18 cellular contexts compared by ENCODE assay signal in genomic region chr22:28999510-29000224, GRCh38.
A peak's percentile ranks its signal among the peaks of the same experiment; 100 is the strongest.
DNase-seq lines count a peak whose midpoint lies in the region; ATAC-seq, FAIRE-seq and TF ChIP-seq lines count a peak whose summit lies in the region.
"Had no signal": no experiment of that assay in that cellular context is flagged by ENCODE, and none has a peak within 500 bp of the region (broad histone marks: within the 10 kb centered on the region; RNA-seq: fewer than 3 reads in every experiment).

No MANE protein-coding gene starts in this region.

- H3K4me3 ChIP-seq in fibroblast of the aortic adventitia (ENCODE audit: low read depth, low read length) (no peak overlapping the region), small intestine (ENCODE audit: low read depth in 1 of 2, low read length in 2 of 2) (no peak overlapping the region)
- H3K4me3 ChIP-seq: psoas muscle, stomach had no signal

- no peaks in the 10 kb centered on the region for H3K9me3 ChIP-seq in small intestine (ENCODE audit: control insufficient read depth, low read depth)
- H3K9me3 ChIP-seq: psoas muscle, stomach had no signal

- ATAC-seq in GM18868 (IDR thresholded peaks at IDR 0.05; ENCODE audit: unreplicated experiment): no peak
- ATAC-seq: activated CD8-positive, alpha-beta T cell treated with anti-CD3 and anti-CD28 coated beads, Interleukin-2, amount 10 ng/mL, durations not matched to agents 7 days and 5 days; activated T-cell treated with anti-CD3 and anti-CD28 coated beads, Interleukin-2, amount 50 U/mL, for 72 hours; psoas muscle had no signal

- 47 to 71% (median 54%) methylated on average over 7 of the region's 7 CpGs for WGBS in small intestine, 3 donors

- no peaks in the 10 kb centered on the region for H3K36me3 ChIP-seq in small intestine (ENCODE audit: control insufficient read depth in 2 of 2, insufficient read depth in 2 of 2, low read length in 2 of 2)
- H3K36me3 ChIP-seq: stomach had no signal

- no peak overlapping the region for H3K27ac ChIP-seq in small intestine (ENCODE audit: low read depth in 1 of 2, low read length in 1 of 2)
- H3K27ac ChIP-seq: psoas muscle, stomach had no signal

- H3K36me3 Mint-ChIP-seq in neural crest cell (ENCODE audit: low read depth): peaks cover 10% of the 10 kb centered on the region

- no peaks in the 10 kb centered on the region for H3K27me3 ChIP-seq in small intestine (ENCODE audit: control insufficient read depth in 2 of 2, insufficient read depth in 2 of 2, low read length in 2 of 2)
- H3K27me3 ChIP-seq: stomach had no signal

- H3K27ac Mint-ChIP-seq in neural crest cell (ENCODE audit: unreplicated experiment): peak overlapping the region; percentile 57
- H3K27ac Mint-ChIP-seq: activated CD8-positive, alpha-beta T cell treated with anti-CD3 and anti-CD28 coated beads, Interleukin-2, amount 10 ng/mL, durations not matched to agents 7 days and 5 days; activated T-cell treated with anti-CD3 and anti-CD28 coated beads, Interleukin-2, amount 50 U/mL, for 72 hours; T-helper 1 cell treated with Interleukin-12 subunit alpha and Interleukin-12 subunit beta and Interleukin-4 antibody, amounts not matched to agents 30 μg/mL and 1 μg/mL, for 36 hours had no signal

- TF ChIP-seq CTCF in fibroblast of the aortic adventitia (IDR thresholded peaks at IDR 0.05; ENCODE audit: insufficient read depth, low read length) (no peak), neural crest cell (conservative IDR thresholded peaks at IDR 0.05) (no peak)

- peaks cover 0 to 2% of the 10 kb centered on the region in 2 donors for H3K4me1 ChIP-seq in small intestine (ENCODE audit: control insufficient read depth in 2 of 2, insufficient read depth in 1 of 2, low read depth in 1 of 2, low read length in 1 of 2)

- peak; percentile 33 for DNase-seq in Caki2 (ENCODE audit: low read depth)
- DNase-seq in NCI-H446 treated with DMSO at 0.1 percent for 48 hours (lab: John Stamatoyannopoulos, UW): peak; percentile 52
- DNase-seq in fibroblast of the aortic adventitia (ENCODE audit: low read depth): peak; percentile 20
- DNase-seq in neural crest cell (ENCODE audit: low read depth, low spot score): no peak
- no peak for DNase-seq in small intestine
- no peak for DNase-seq in CD1c-positive myeloid dendritic cell (ENCODE audit: extremely low spot score)
- DNase-seq in Kasumi-1 (lab: John Stamatoyannopoulos, UW): no peak
- DNase-seq: activated CD8-positive, alpha-beta T cell treated with anti-CD3 and anti-CD28 coated beads, Interleukin-2, amount 10 ng/mL, durations not matched to agents 7 days and 5 days; activated T-cell treated with anti-CD3 and anti-CD28 coated beads, Interleukin-2, amount 50 U/mL, for 72 hours; NCI-H1436; psoas muscle; SIG-M5; stomach had no signal

- no peak for FAIRE-seq in small intestine (lab: Jason Lieb, UNC)
- FAIRE-seq: endothelial cell of umbilical vein, GM12892 had no signal

- in situ Hi-C loops in Caki2 (cut with HindIII; ENCODE audit: low pct_unique_long_range_greater_than_20kb, low sequenced_read_pairs): no loop called here

- peaks cover 37% of the 10 kb centered on the region for H3K4me1 Mint-ChIP-seq in neural crest cell
- H3K4me1 Mint-ChIP-seq: central memory CD8-positive, alpha-beta T cell had no signal

- no peaks in the 10 kb centered on the region for H3K27me3 Mint-ChIP-seq in neural crest cell (ENCODE audit: low read depth)
- H3K27me3 Mint-ChIP-seq: central memory CD8-positive, alpha-beta T cell had no signal

- peaks cover 2% of the 10 kb centered on the region for H3K9me3 Mint-ChIP-seq in neural crest cell
- H3K9me3 Mint-ChIP-seq: activated T-cell treated with anti-CD3 and anti-CD28 coated beads, Interleukin-2, amount 50 U/mL, for 72 hours; central memory CD8-positive, alpha-beta T cell; T-helper 1 cell treated with Interleukin-12 subunit alpha and Interleukin-12 subunit beta and Interleukin-4 antibody, amounts not matched to agents 30 μg/mL and 1 μg/mL, for 36 hours had no signal

- H3K4me3 Mint-ChIP-seq in neural crest cell: no peak overlapping the region
- H3K4me3 Mint-ChIP-seq: activated CD8-positive, alpha-beta T cell treated with anti-CD3 and anti-CD28 coated beads, Interleukin-2, amount 10 ng/mL, durations not matched to agents 7 days and 5 days; activated T-cell treated with anti-CD3 and anti-CD28 coated beads, Interleukin-2, amount 50 U/mL, for 72 hours; central memory CD8-positive, alpha-beta T cell; T-helper 1 cell treated with Interleukin-12 subunit alpha and Interleukin-12 subunit beta and Interleukin-4 antibody, amounts not matched to agents 30 μg/mL and 1 μg/mL, for 36 hours had no signal

Comparison
In these comparisons a context has a peak if more than half of its experiments do, and no peak if none do; other contexts are left out.
1. DNase-seq: peak in Caki2 (single experiment), NCI-H446 treated with DMSO at 0.1 percent for 48 hours (single experiment) and fibroblast of the aortic adventitia (single experiment); none in neural crest cell (single experiment), small intestine (single experiment), CD1c-positive myeloid dendritic cell (single experiment) and Kasumi-1 (0 of 2).